ENCODE assay signal across 26 cellular contexts in genomic region chr2:132782166-132782783, GRCh38.
"Had no signal": no experiment of that assay in that cellular context is flagged by ENCODE, and none has a peak within 500 bp of the region (broad histone marks: within the 10 kb centered on the region; RNA-seq: fewer than 3 reads in every experiment).

No MANE protein-coding gene starts in this region.

- ATAC-seq: activated naive CD8-positive, alpha-beta T cell treated with anti-CD3 and anti-CD28 coated beads, Interleukin-2, amount 50 U/mL, for 24 hours; activated T-cell treated with anti-CD3 and anti-CD28 coated beads, Interleukin-2, amount 50 U/mL, for 72 hours; body of pancreas; effector memory CD8-positive, alpha-beta T cell; foreskin keratinocyte; gastrocnemius medialis had no signal

- H3K4me3 ChIP-seq: adrenal gland, body of pancreas, esophagus muscularis mucosa, gastrocnemius medialis had no signal

- H3K4me1 ChIP-seq: adrenal gland, body of pancreas, esophagus muscularis mucosa, foreskin keratinocyte, gastrocnemius medialis had no signal

- H3K36me3 ChIP-seq: adrenal gland, gastrocnemius medialis had no signal

- DNase-seq: activated CD4-positive, alpha-beta memory T cell treated with anti-CD3 and anti-CD28 coated beads, Interleukin-2, amount 10 ng/mL, durations not matched to agents 7 days and 5 days; activated CD4-positive, alpha-beta T cell treated with anti-CD3 and anti-CD28 coated beads for 1 hour; activated CD4-positive, alpha-beta T cell treated with anti-CD3 and anti-CD28 coated beads for 4 hours; activated CD4-positive, alpha-beta T cell treated with anti-CD3 and anti-CD28 coated beads, Interleukin-2, amount 10 ng/mL, durations not matched to agents 7 days and 5 days; activated CD4-positive, alpha-beta T cell treated with anti-CD3 and anti-CD28 coated beads, Interleukin-2, amount 50 U/mL, for 4 hours; activated CD4-positive, CD25-positive, alpha-beta regulatory T cell; activated CD8-positive, alpha-beta memory T cell treated with anti-CD3 and anti-CD28 coated beads, Interleukin-2, amount 50 U/mL, for 48 hours; activated gamma-delta T cell; activated naive CD4-positive, alpha-beta T cell; activated naive CD4-positive, alpha-beta T cell treated with anti-CD3 and anti-CD28 coated beads, Interleukin-2, amount 10 ng/mL, durations not matched to agents 7 days and 5 days; activated naive CD8-positive, alpha-beta T cell treated with anti-CD3 and anti-CD28 coated beads, Interleukin-2, amount 50 U/mL, for 24 hours; activated T-cell treated with anti-CD3 and anti-CD28 coated beads for 4 hours; activated T-cell treated with anti-CD3 and anti-CD28 coated beads, Interleukin-2, amount 50 U/mL, for 24 hours; activated T-cell treated with anti-CD3 and anti-CD28 coated beads, Interleukin-2, amount 50 U/mL, for 72 hours; adrenal gland; aorta; body of pancreas; cortex of kidney; dermis blood vessel endothelial cell; effector CD4-positive, alpha-beta T cell; effector memory CD8-positive, alpha-beta T cell; erythroblast; foreskin keratinocyte; gastrocnemius medialis; T-helper 2 cell had no signal

- H3K27me3 ChIP-seq: adrenal gland, body of pancreas, esophagus muscularis mucosa, foreskin keratinocyte, gastrocnemius medialis had no signal

- H3K27ac ChIP-seq: adrenal gland, body of pancreas, esophagus muscularis mucosa, foreskin keratinocyte, gastrocnemius medialis had no signal
